Comparison of ENCODE assay signal across 17 cellular contexts in genomic region chr3:127790009-127790533, GRCh38. TPM values are rescaled to one million over a fixed set of nuclear protein-coding genes. Genes with fewer than 3 reads are reported as not detected.
DNase-seq lines count a peak whose midpoint lies in the region; FAIRE-seq and TF ChIP-seq lines count a peak whose summit lies in the region.
"Had no signal": no experiment of that assay in that cellular context is flagged by ENCODE, and none has a peak within 500 bp of the region (broad histone marks: within the 10 kb centered on the region; RNA-seq: fewer than 3 reads in every experiment).

No MANE protein-coding gene starts in this region.

- H3K79me2 ChIP-seq in astrocyte (ENCODE audit: insufficient read depth, low read length) = no peaks in the 10 kb centered on the region

- peak overlapping the region; percentile 49 for H3K27ac Mint-ChIP-seq in astrocyte (ENCODE audit: unreplicated experiment)
- H3K27ac Mint-ChIP-seq: activated naive CD8-positive, alpha-beta T cell; CD8-positive, alpha-beta memory T cell had no signal

- no peaks in the 10 kb centered on the region for H3K27me3 ChIP-seq in astrocyte (ENCODE audit: insufficient read depth, low read length)
- H3K27me3 ChIP-seq in muscle layer of duodenum (ENCODE audit: low read depth, low read length) = no peaks in the 10 kb centered on the region
- no peaks in the 10 kb centered on the region for H3K27me3 ChIP-seq in transverse colon
- H3K27me3 ChIP-seq: upper lobe of left lung had no signal

- intact Hi-C loops in transverse colon (cut with DNase I; ENCODE audit: low total_unique reads) = no loop called here

- no peaks in the 10 kb centered on the region for H3K27me3 Mint-ChIP-seq in astrocyte (ENCODE audit: low read depth, unreplicated experiment)
- H3K27me3 Mint-ChIP-seq: activated naive CD8-positive, alpha-beta T cell had no signal

- TF ChIP-seq POLR2A in transverse colon (IDR thresholded peaks at IDR 0.05) = no peak

- no peak for TF ChIP-seq EP300 in transverse colon (IDR thresholded peaks at IDR 0.05; ENCODE audit: low read depth)

- peaks cover 39% of the 10 kb centered on the region for H3K4me1 ChIP-seq in astrocyte (ENCODE audit: insufficient read depth, low read length)
- H3K4me1 ChIP-seq in muscle layer of duodenum (ENCODE audit: control insufficient read depth in 1 of 2, insufficient read depth in 2 of 2, low read length in 2 of 2) = peaks cover 42 to 66% of the 10 kb centered on the region in 2 donors
- H3K4me1 ChIP-seq in transverse colon = peaks cover 36 to 78% (median 57%) of the 10 kb centered on the region in 4 donors

- WGBS in transverse colon (ENCODE audit: low coverage in 1 of 2), 2 donors = 91% methylated on average over 9 of the region's 9 CpGs; no CpG with 5 or more reads in 1 of the 2 donors

- H3K4me3 Mint-ChIP-seq in astrocyte (ENCODE audit: unreplicated experiment) = no peak overlapping the region
- H3K4me3 Mint-ChIP-seq: activated naive CD8-positive, alpha-beta T cell had no signal

- peaks cover 38% of the 10 kb centered on the region for H3K4me1 Mint-ChIP-seq in astrocyte (ENCODE audit: low read depth, unreplicated experiment)

- in situ Hi-C loops in transverse colon (cut with MboI; ENCODE audit: low pct_ligation_motif_present in 1 of 4, low pct_unique_long_range_greater_than_20kb in 1 of 4, low sequenced_read_pairs in 3 of 4) = no loop called here

- peaks cover 4% of the 10 kb centered on the region for H3K36me3 Mint-ChIP-seq in astrocyte (ENCODE audit: low read depth, unreplicated experiment)
- H3K36me3 Mint-ChIP-seq: activated naive CD8-positive, alpha-beta T cell; CD8-positive, alpha-beta memory T cell had no signal

- TF ChIP-seq CTCF in astrocyte (IDR thresholded peaks at IDR 0.05; ENCODE audit: insufficient read depth, low read depth, low read length) (no peak), transverse colon (IDR thresholded peaks at IDR 0.05) (no peak)

- H3K9me3 Mint-ChIP-seq in astrocyte (ENCODE audit: unreplicated experiment) = no peaks in the 10 kb centered on the region

- no peak overlapping the region for H2AFZ ChIP-seq in astrocyte (ENCODE audit: low read depth, low read length)
- H2AFZ ChIP-seq: PC-9 had no signal

- H3K4me2 ChIP-seq in astrocyte (ENCODE audit: low read length) = no peak overlapping the region

- H3K36me3 ChIP-seq in astrocyte (ENCODE audit: insufficient read depth, low read length) (no peaks in the 10 kb centered on the region), muscle layer of duodenum (ENCODE audit: control insufficient read depth in 1 of 2, insufficient read depth in 2 of 2, low read length in 2 of 2) (no peaks in the 10 kb centered on the region), transverse colon (no peaks in the 10 kb centered on the region)
- H3K36me3 ChIP-seq: upper lobe of left lung had no signal

- H4K20me1 ChIP-seq in astrocyte (ENCODE audit: insufficient read depth, low read length) = no peaks in the 10 kb centered on the region

- no peak for FAIRE-seq in astrocyte (lab: Jason Lieb, UNC)
- FAIRE-seq: GM12892, islet of Langerhans had no signal

- H3K9me3 ChIP-seq in astrocyte (ENCODE audit: insufficient read depth, low read depth, low read length) (no peaks in the 10 kb centered on the region), muscle layer of duodenum (ENCODE audit: control insufficient read depth in 1 of 2, low read length in 2 of 2) (no peaks in the 10 kb centered on the region), transverse colon (no peaks in the 10 kb centered on the region)
- H3K9me3 ChIP-seq: upper lobe of left lung had no signal

- peak; percentile 22 for DNase-seq in activated effector memory CD4-positive, alpha-beta T cell treated with anti-CD3 and anti-CD28 coated beads, Interleukin-2, amount 50 U/mL, for 16 hours
- DNase-seq in activated effector memory CD4-positive, alpha-beta T cell treated with Interleukin-2 at 50 U/mL for 16 hours = no peak
- no peak for DNase-seq in astrocyte (ENCODE audit: low read depth)
- no peak for DNase-seq in transverse colon
- DNase-seq in activated gamma-delta T cell (lab: John Stamatoyannopoulos, UW) = no peak
- no peak for DNase-seq in DMS 273 (lab: John Stamatoyannopoulos, UW; ENCODE audit: unreplicated experiment)
- no peak for DNase-seq in occipital lobe (lab: John Stamatoyannopoulos, UW)
- DNase-seq: caudate nucleus; CD8-positive, alpha-beta memory T cell; PC-9; stimulated activated CD4-positive, alpha-beta T cell treated with anti-CD3 and anti-CD28 coated beads, Interleukin-1b, Interleukin-23, amount 100 ng/mL, for 48 hours had no signal

- peak overlapping the region; percentile 50 for H3K9ac ChIP-seq in astrocyte (ENCODE audit: low read length)

- H3K27ac ChIP-seq in astrocyte (ENCODE audit: low read depth, low read length) (peak overlapping the region; percentile 52), muscle layer of duodenum (ENCODE audit: low read length) (peak overlapping the region; percentile 20), transverse colon (peak overlapping the region; percentile 74 to 87 (median 84))

- no peak overlapping the region for H3K4me3 ChIP-seq in astrocyte (ENCODE audit: insufficient read depth, low read depth, low read length)
- no peak overlapping the region for H3K4me3 ChIP-seq in muscle layer of duodenum (ENCODE audit: low read depth in 1 of 2, low read length in 2 of 2)
- H3K4me3 ChIP-seq in transverse colon = no peak overlapping the region
- H3K4me3 ChIP-seq: PC-9, upper lobe of left lung had no signal

RNA-seq across cellular contexts. Expression of gene MGLL, which starts 32.2 kb away (rescaled TPM):
- 24.5 and 27.3 TPM in 2 replicates for total RNA-seq in astrocyte
- total RNA-seq in transverse colon = 100 to 1,000 TPM; 150 to 329 (median 294) TPM
- total RNA-seq in occipital lobe = 40.9 TPM
- total RNA-seq: G401 had no signal

Comparison
In these comparisons a context has a peak if more than half of its experiments do, and no peak if none do; other contexts are left out.
1. H3K27ac ChIP-seq: peak in every context shown above with its lines; median percentile 84 in transverse colon; 52 in astrocyte; 20 in muscle layer of duodenum.